In the genomic region with DNA sequence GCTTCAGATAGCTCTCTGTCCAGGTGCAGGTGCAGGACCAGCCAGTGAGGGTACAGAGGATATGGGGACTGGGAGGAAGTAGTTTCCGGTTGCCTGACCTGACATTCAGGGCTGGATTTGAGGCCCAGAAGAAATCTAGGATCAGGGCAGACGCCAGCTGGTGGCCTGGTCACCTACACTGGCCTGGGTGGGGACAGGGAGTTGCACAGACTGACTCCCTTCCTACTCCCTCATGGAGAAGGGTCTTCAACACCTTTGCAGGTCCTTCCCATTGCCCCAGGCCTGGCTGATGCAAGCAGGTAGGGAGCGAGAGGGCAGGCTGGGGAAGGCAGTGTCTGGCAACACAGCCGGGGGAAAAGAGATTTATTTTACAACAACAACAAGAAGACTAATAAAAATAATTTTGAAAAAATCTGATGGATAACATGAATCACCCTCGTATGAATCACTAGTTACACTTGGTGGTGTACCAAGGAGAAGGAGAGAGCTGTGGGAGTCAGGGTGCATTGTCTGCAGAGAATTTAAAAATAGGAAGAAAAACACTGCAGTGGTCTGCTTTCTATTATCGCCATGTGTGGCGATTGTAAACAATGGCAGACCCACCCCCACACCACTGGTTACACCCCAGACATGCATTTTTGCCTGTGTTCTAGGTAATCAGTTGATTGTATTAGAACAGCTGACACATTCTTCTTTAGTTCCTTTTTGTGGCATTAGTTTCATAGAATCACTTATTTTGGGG, we compare ENCODE assay signal across 9 cellular contexts.
A peak's percentile ranks its signal among the peaks of the same experiment; 100 is the strongest.
DNase-seq lines count a peak whose midpoint lies in the region; ATAC-seq and TF ChIP-seq lines count a peak whose summit lies in the region.
"Had no signal": no experiment of that assay in that cellular context is flagged by ENCODE, and none has a peak within 500 bp of the region (broad histone marks: within the 10 kb centered on the region; RNA-seq: fewer than 3 reads in every experiment).

No MANE protein-coding gene starts in this region.

- peaks cover 0 to 1% (median 0%) of the 10 kb centered on the region in 3 donors for H3K36me3 Mint-ChIP-seq in CD8-positive, alpha-beta memory T cell

- TF ChIP-seq POLR2A in uterus (IDR thresholded peaks at IDR 0.05) = no peak
- TF ChIP-seq POLR2A in lower leg skin (IDR thresholded peaks at IDR 0.05) = no peak
- no peak for TF ChIP-seq POLR2A in erythroblast (IDR thresholded peaks at IDR 0.05; ENCODE audit: low read length)

- peaks cover 46 to 84% (median 58%) of the 10 kb centered on the region in 3 donors for H3K4me1 Mint-ChIP-seq in CD8-positive, alpha-beta memory T cell

- H3K36me3 ChIP-seq in CD8-positive, alpha-beta memory T cell (ENCODE audit: insufficient read depth, low read length) = no peaks in the 10 kb centered on the region
- no peaks in the 10 kb centered on the region for H3K36me3 ChIP-seq in uterus

- POLR2A ChIA-PET in CD8-positive, alpha-beta memory T cell (lab: Charles Lee) = no interaction called here

- peak overlapping the region in 5 of 7 donors; percentile 3 to 73 (median 42) for H3K4me3 Mint-ChIP-seq in CD8-positive, alpha-beta memory T cell

- ATAC-seq in HG02870 (IDR thresholded peaks at IDR 0.05; ENCODE audit: unreplicated experiment) = peak; percentile 11

- no peaks in the 10 kb centered on the region for H3K9me3 ChIP-seq in CD8-positive, alpha-beta memory T cell (ENCODE audit: low read length)
- no peaks in the 10 kb centered on the region for H3K9me3 ChIP-seq in uterus

- no peak overlapping the region for H3K4me3 ChIP-seq in CD8-positive, alpha-beta memory T cell (ENCODE audit: low read length)
- H3K4me3 ChIP-seq in epithelial cell of proximal tubule (ENCODE audit: low read depth, low read length) (no peak overlapping the region), uterus (no peak overlapping the region), lower leg skin (ENCODE audit: low read depth, poor library complexity, severe bottlenecking) (no peak overlapping the region)

- no peaks in the 10 kb centered on the region for H3K27me3 ChIP-seq in CD8-positive, alpha-beta memory T cell (ENCODE audit: insufficient read depth, low read length, poor library complexity, severe bottlenecking)
- no peaks in the 10 kb centered on the region for H3K27me3 ChIP-seq in uterus

- no peak overlapping the region for H3K27ac ChIP-seq in CD8-positive, alpha-beta memory T cell (ENCODE audit: low read depth, low read length)
- peak overlapping the region; percentile 88 to 91 for H3K27ac ChIP-seq in uterus

- peak overlapping the region; percentile 83 to 97 (median 92) for H3K27ac Mint-ChIP-seq in CD8-positive, alpha-beta memory T cell

- peaks cover 63% of the 10 kb centered on the region for H3K4me1 ChIP-seq in CD8-positive, alpha-beta memory T cell (ENCODE audit: insufficient read depth, low read length)
- peaks cover 23 to 60% of the 10 kb centered on the region in 2 donors for H3K4me1 ChIP-seq in uterus

- CTCF ChIA-PET in CD8-positive, alpha-beta memory T cell (lab: Charles Lee) = interaction anchor here (0.7 to 11.4 kb wide), 3 partner anchors 70 to 312 kb away, joined by 3 to 157 read pairs (median 5); no protein-coding TSS in a partner anchor

- no peaks in the 10 kb centered on the region for H3K9me3 Mint-ChIP-seq in CD8-positive, alpha-beta memory T cell

- peak in 1 of 5 donors; percentile 50 for DNase-seq in CD8-positive, alpha-beta memory T cell
- DNase-seq in T-helper 22 cell (ENCODE audit: low read depth) = peak; percentile 11
- peak; percentile 44 for DNase-seq in epithelial cell of proximal tubule (ENCODE audit: low read depth)
- DNase-seq in uterus = peak; percentile 42 to 67
- DNase-seq in lower leg skin (ENCODE audit: low spot score in 2 of 2) = no peak
- no peak for DNase-seq in erythroblast (lab: John Stamatoyannopoulos, UW)
- no peak for DNase-seq in NCI-H1436 (lab: John Stamatoyannopoulos, UW)
- DNase-seq: left cardiac atrium had no signal

- H3K27me3 Mint-ChIP-seq in CD8-positive, alpha-beta memory T cell = peaks cover under 1 to 13% of the 10 kb centered on the region in 2 donors

- intact Hi-C loops in uterus (cut with DNase I; ENCODE audit: low total_unique reads) (no loop called here), lower leg skin (cut with DNase I; ENCODE audit: low total_unique reads) (no loop called here)

- TF ChIP-seq CTCF in epithelial cell of proximal tubule (conservative IDR thresholded peaks at IDR 0.05; ENCODE audit: low read depth, low read length) (no peak), uterus (IDR thresholded peaks at IDR 0.05) (no peak), lower leg skin (IDR thresholded peaks at IDR 0.05) (no peak)

- 43 to 46% methylated on average over 7 of the region's 7 CpGs for WGBS in lower leg skin, 2 donors

Comparison
In these comparisons a context has a peak if more than half of its experiments do, and no peak if none do; other contexts are left out.
1. DNase-seq: peak in T-helper 22 cell (single experiment), epithelial cell of proximal tubule (single experiment) and uterus (2 of 2); none in lower leg skin (0 of 2), erythroblast (0 of 2) and NCI-H1436 (single experiment).